20 cellular contexts compared by ENCODE assay signal in the genomic region with DNA sequence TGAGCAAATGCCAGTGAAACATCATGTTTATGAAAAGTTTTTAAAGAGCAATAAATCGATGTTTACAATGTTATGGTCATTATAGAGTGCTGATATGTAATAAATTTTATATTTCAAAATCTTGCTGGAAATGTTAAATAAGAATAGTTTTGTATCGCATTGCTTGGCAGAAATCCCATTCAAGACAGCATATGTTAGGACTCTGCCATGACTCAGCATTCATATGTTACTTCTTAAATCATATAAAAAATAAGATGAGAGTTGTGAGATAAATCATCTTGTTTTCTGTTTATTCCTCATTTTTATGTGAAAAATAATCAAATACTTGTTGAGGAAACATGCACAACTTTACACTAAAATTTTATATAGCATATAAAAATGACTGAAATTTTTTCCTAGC.
DNase-seq lines count a peak whose midpoint lies in the region; ATAC-seq and TF ChIP-seq lines count a peak whose summit lies in the region.
"Had no signal": no experiment of that assay in that cellular context is flagged by ENCODE, and none has a peak within 500 bp of the region (broad histone marks: within the 10 kb centered on the region; RNA-seq: fewer than 3 reads in every experiment).

No MANE protein-coding gene starts in this region.

- peak; percentile 44 for DNase-seq in HCEC 1CT
- peak; percentile 48 for DNase-seq in OCI-M1 (lab: John Stamatoyannopoulos, UW)
- DNase-seq in choroid plexus epithelial cell (ENCODE audit: low read depth): peak; percentile 73
- peak; percentile 17 for DNase-seq in inferior parietal cortex (ENCODE audit: extremely low spot score)
- DNase-seq in stimulated activated effector memory CD8-positive, alpha-beta T cell treated with anti-CD3 and anti-CD28 coated beads, Interleukin-12 subunit alpha, Interleukin-12 subunit beta, amount 100 ng/mL, for 72 hours (ENCODE audit: low spot score in 2 of 2): no peak
- no peak for DNase-seq in effector CD4-positive, alpha-beta T cell
- no peak for DNase-seq in NCI-H1436 treated with DMSO at 0.1 percent for 48 hours (lab: John Stamatoyannopoulos, UW)
- DNase-seq: activated CD4-positive, alpha-beta T cell treated with anti-CD3 and anti-CD28 coated beads for 36 hours; endodermal cell; hippocampal formation; islet precursor cell; NCI-H82; retina; SHP77; T-helper 1 cell had no signal

- H3K4me1 Mint-ChIP-seq in stimulated activated effector memory CD8-positive, alpha-beta T cell treated with anti-CD3 and anti-CD28 coated beads, Interleukin-12 subunit alpha, Interleukin-12 subunit beta, amount 100 ng/mL, for 72 hours: no peaks in the 10 kb centered on the region
- H3K4me1 Mint-ChIP-seq: activated CD4-positive, alpha-beta T cell treated with anti-CD3 and anti-CD28 coated beads for 36 hours; activated naive CD4-positive, alpha-beta T cell treated with anti-CD3 and anti-CD28 coated beads, Interleukin-2, amount 50 U/mL, for 24 hours; endodermal cell had no signal

- no peaks in the 10 kb centered on the region for H3K36me3 Mint-ChIP-seq in stimulated activated effector memory CD8-positive, alpha-beta T cell treated with anti-CD3 and anti-CD28 coated beads, Interleukin-12 subunit alpha, Interleukin-12 subunit beta, amount 100 ng/mL, for 72 hours
- H3K36me3 Mint-ChIP-seq: activated naive CD4-positive, alpha-beta T cell treated with anti-CD3 and anti-CD28 coated beads, Interleukin-2, amount 50 U/mL, for 24 hours; natural killer cell treated with Interleukin-12 subunit alpha and Interleukin-12 subunit beta and Interleukin-15 and Interleukin-18, amount 100 ng/mL, for 72 hours; type B pancreatic cell had no signal

- ATAC-seq in GM18870 (IDR thresholded peaks at IDR 0.05; ENCODE audit: unreplicated experiment): no peak
- ATAC-seq in stimulated activated effector memory CD8-positive, alpha-beta T cell treated with anti-CD3 and anti-CD28 coated beads, Interleukin-12 subunit alpha, Interleukin-12 subunit beta, amount 100 ng/mL, for 72 hours: no peak
- ATAC-seq: activated CD4-positive, alpha-beta T cell treated with anti-CD3 and anti-CD28 coated beads for 36 hours; GM23338; natural killer cell treated with Interleukin-12 subunit alpha and Interleukin-12 subunit beta and Interleukin-15 and Interleukin-18, amount 100 ng/mL, for 72 hours had no signal

- H3K27ac Mint-ChIP-seq in stimulated activated effector memory CD8-positive, alpha-beta T cell treated with anti-CD3 and anti-CD28 coated beads, Interleukin-12 subunit alpha, Interleukin-12 subunit beta, amount 100 ng/mL, for 72 hours: no peak overlapping the region
- H3K27ac Mint-ChIP-seq: activated CD4-positive, alpha-beta T cell treated with anti-CD3 and anti-CD28 coated beads for 36 hours; activated naive CD4-positive, alpha-beta T cell treated with anti-CD3 and anti-CD28 coated beads, Interleukin-2, amount 50 U/mL, for 24 hours; endodermal cell; natural killer cell treated with Interleukin-12 subunit alpha and Interleukin-12 subunit beta and Interleukin-15 and Interleukin-18, amount 100 ng/mL, for 72 hours; type B pancreatic cell had no signal

- no peak for TF ChIP-seq CTCF in choroid plexus epithelial cell (conservative IDR thresholded peaks at IDR 0.05; ENCODE audit: low read depth, low read length)

- no peak overlapping the region for H3K4me3 ChIP-seq in choroid plexus epithelial cell (ENCODE audit: low read depth, low read length)
- H3K4me3 ChIP-seq: GM23338 had no signal

- H3K4me3 Mint-ChIP-seq in stimulated activated effector memory CD8-positive, alpha-beta T cell treated with anti-CD3 and anti-CD28 coated beads, Interleukin-12 subunit alpha, Interleukin-12 subunit beta, amount 100 ng/mL, for 72 hours: no peak overlapping the region
- H3K4me3 Mint-ChIP-seq: activated CD4-positive, alpha-beta T cell treated with anti-CD3 and anti-CD28 coated beads for 36 hours; activated naive CD4-positive, alpha-beta T cell treated with anti-CD3 and anti-CD28 coated beads, Interleukin-2, amount 50 U/mL, for 24 hours; endodermal cell; GM23338; natural killer cell treated with Interleukin-12 subunit alpha and Interleukin-12 subunit beta and Interleukin-15 and Interleukin-18, amount 100 ng/mL, for 72 hours; type B pancreatic cell had no signal

- H3K9me3 Mint-ChIP-seq in stimulated activated effector memory CD8-positive, alpha-beta T cell treated with anti-CD3 and anti-CD28 coated beads, Interleukin-12 subunit alpha, Interleukin-12 subunit beta, amount 100 ng/mL, for 72 hours: peaks cover 5% of the 10 kb centered on the region
- H3K9me3 Mint-ChIP-seq: endodermal cell, GM23338, type B pancreatic cell had no signal

Comparison
In these comparisons a context has a peak if more than half of its experiments do, and no peak if none do; other contexts are left out.
1. DNase-seq: peak in HCEC 1CT (single experiment), OCI-M1 (single experiment), choroid plexus epithelial cell (single experiment) and inferior parietal cortex (single experiment); none in stimulated activated effector memory CD8-positive, alpha-beta T cell treated with anti-CD3 and anti-CD28 coated beads, Interleukin-12 subunit alpha, Interleukin-12 subunit beta, amount 100 ng/mL, for 72 hours (0 of 2), effector CD4-positive, alpha-beta T cell (single experiment) and NCI-H1436 treated with DMSO at 0.1 percent for 48 hours (single experiment).